ENCODE assay signal across 8 cellular contexts in genomic region chr16:180921-181667, GRCh38. TPM values are rescaled to one million over a fixed set of nuclear protein-coding genes. Genes with fewer than 3 reads are reported as not detected.
DNase-seq lines count a peak whose midpoint lies in the region; ATAC-seq lines count a peak whose summit lies in the region.

No MANE protein-coding gene starts in this region.

- H3K9ac ChIP-seq in HUES48 (ENCODE audit: low read depth, low read length) = no peak overlapping the region; the same call in 1 of the 2 replicates

- H3K27ac Mint-ChIP-seq in naive B cell = no peak overlapping the region

- peaks cover 0 to 7% of the 10 kb centered on the region in 2 donors for H3K36me3 Mint-ChIP-seq in naive B cell

- peak overlapping the region; percentile 21 to 85 (median 42) for H3K4me3 Mint-ChIP-seq in naive B cell

- H3K9me3 Mint-ChIP-seq in naive B cell = no peaks in the 10 kb centered on the region

- H3K4me3 ChIP-seq in HUES48 (ENCODE audit: low read depth, low read length) = peak overlapping the region; percentile 51

- no peaks in the 10 kb centered on the region for H3K9me3 ChIP-seq in HUES48 (ENCODE audit: control insufficient read depth, insufficient read depth, low read length)

- peaks cover 11 to 16% (median 11%) of the 10 kb centered on the region in 3 donors for H3K27me3 Mint-ChIP-seq in naive B cell

- ATAC-seq in esophagus mucosa (peak; percentile 90), naive B cell (ENCODE audit: low read depth in 2 of 2) (peak; percentile 86 to 88), GM18867 (IDR thresholded peaks at IDR 0.05; ENCODE audit: unreplicated experiment) (no peak)

- peaks cover 12% of the 10 kb centered on the region for H3K36me3 ChIP-seq in HUES48 (ENCODE audit: control insufficient read depth, insufficient read depth, low read length)

- no peaks in the 10 kb centered on the region for H3K4me1 ChIP-seq in HUES48 (ENCODE audit: control insufficient read depth, insufficient read depth, low read length)

- no peak overlapping the region for H3K27ac ChIP-seq in HUES48 (ENCODE audit: low read depth, low read length)

- peak; percentile 56 for DNase-seq in EH (ENCODE audit: low read depth)
- DNase-seq in OCI-M1 (lab: John Stamatoyannopoulos, UW) = peak; percentile 92
- DNase-seq in activated T-cell treated with anti-CD3 and anti-CD28 coated beads, Interleukin-2, amount 50 U/mL, for 1 hour = peak; percentile 92
- DNase-seq in naive B cell = peak; percentile 80
- DNase-seq in stimulated activated CD8-positive, alpha-beta memory T cell treated with anti-CD3 and anti-CD28 coated beads, Interleukin-7, amount 100 ng/mL, for 48 hours (ENCODE audit: extremely low read depth in 1 of 2, low read depth in 1 of 2) = peak; percentile 60 to 67

- H3K4me1 Mint-ChIP-seq in naive B cell = peaks cover 0 to 5% (median 3%) of the 10 kb centered on the region in 3 donors

- peaks cover 47% of the 10 kb centered on the region for H3K27me3 ChIP-seq in HUES48 (ENCODE audit: control insufficient read depth, insufficient read depth, low read length)

RNA-seq across cellular contexts. Expression of gene HBQ1, which starts 0.8 kb away (rescaled TPM):
- total RNA-seq in esophagus mucosa = not detected
- polyA plus RNA-seq in naive B cell (ENCODE audit: low read depth in 6 of 6) = not detected

RNA-seq across cellular contexts. Expression of gene HBA1, which starts 4.6 kb away (rescaled TPM):
- 7.9 TPM for total RNA-seq in esophagus mucosa
- 100 to 1,000 TPM in 3 of 6 donors, 10 to 100 TPM in 3; 42.8 to 256 (median 100) TPM for polyA plus RNA-seq in naive B cell (ENCODE audit: low read depth in 6 of 6)

RNA-seq across cellular contexts. Expression of gene HBA2, which starts 8.4 kb away (rescaled TPM):
- 8.2 TPM for total RNA-seq in esophagus mucosa
- polyA plus RNA-seq in naive B cell (ENCODE audit: low read depth in 6 of 6) = 1,000 to 10,000 TPM in 2 of 6 donors, 100 to 1,000 TPM in 4; 184 to 1,142 (median 693) TPM

RNA-seq across cellular contexts. Expression of gene HBM, which starts 15.3 kb away (rescaled TPM):
- total RNA-seq in esophagus mucosa = not detected
- polyA plus RNA-seq in naive B cell (ENCODE audit: low read depth in 6 of 6) = not detected

RNA-seq across cellular contexts. Expression of gene HBZ, which starts 28.6 kb away (rescaled TPM):
- not detected for total RNA-seq in esophagus mucosa
- polyA plus RNA-seq in naive B cell (ENCODE audit: low read depth in 6 of 6) = not detected
